ENCODE assay signal across 14 cellular contexts in genomic region chr2:62596061-62596658, GRCh38.
DNase-seq lines count a peak whose midpoint lies in the region; ATAC-seq and TF ChIP-seq lines count a peak whose summit lies in the region.
"Had no signal": no experiment of that assay in that cellular context is flagged by ENCODE, and none has a peak within 500 bp of the region (broad histone marks: within the 10 kb centered on the region; RNA-seq: fewer than 3 reads in every experiment).

No MANE protein-coding gene starts in this region.

- H3K14ac ChIP-seq in IMR-90 (replicated peaks; ENCODE audit: low read depth, low read length) = no peak overlapping the region; the same call in 1 of the 2 replicates

- TF ChIP-seq CTCF in IMR-90 (conservative IDR thresholded peaks at IDR 0.05; ENCODE audit: low read depth, low read length) = no peak

- H4K5ac ChIP-seq in IMR-90 (ENCODE audit: low read depth, low read length) = peak overlapping the region; percentile 3

- WGBS in IMR-90 (ENCODE audit: extremely low coverage in 2 of 2, insufficient read length in 1 of 2), 2 experiments = no CpG with 5 or more reads among the region's 2 CpGs

- H3K9me3 ChIP-seq in IMR-90 (ENCODE audit: control insufficient read depth, insufficient read depth, low read length) = no peaks in the 10 kb centered on the region
- H3K9me3 ChIP-seq: SJCRH30 had no signal

- no peak overlapping the region for H2AFZ ChIP-seq in IMR-90 (replicated peaks; ENCODE audit: low read length, poor library complexity)

- in situ Hi-C loops in IMR-90 (cut with MboI; ENCODE audit: low sequenced_read_pairs) = no loop called here

- peaks cover 2% of the 10 kb centered on the region for H3K27me3 Mint-ChIP-seq in activated T-cell treated with anti-CD3 and anti-CD28 coated beads, Interleukin-2, amount 50 U/mL, for 24 hours

- peak overlapping the region; percentile 47; the same call in 1 of the 2 replicates for H2AK5ac ChIP-seq in IMR-90 (ENCODE audit: low read depth, low read length)

- H3K4me3 Mint-ChIP-seq in activated T-cell treated with anti-CD3 and anti-CD28 coated beads, Interleukin-2, amount 50 U/mL, for 24 hours = no peak overlapping the region
- H3K4me3 Mint-ChIP-seq: CD8-positive, alpha-beta T cell; mesothelial cell of epicardium had no signal

- H3K4me1 Mint-ChIP-seq in activated T-cell treated with anti-CD3 and anti-CD28 coated beads, Interleukin-2, amount 50 U/mL, for 24 hours (ENCODE audit: low read depth) = no peaks in the 10 kb centered on the region

- H3K9me1 ChIP-seq in IMR-90 (ENCODE audit: insufficient read depth, low read length) = peaks cover 4% of the 10 kb centered on the region; the same call in 1 of the 2 replicates

- H2BK5ac ChIP-seq in IMR-90 (ENCODE audit: low read depth, low read length, poor library complexity, severe bottlenecking) = peak overlapping the region; percentile 51

- no peak overlapping the region for H3K56ac ChIP-seq in IMR-90 (ENCODE audit: extremely low read depth, insufficient read depth, low read length)

- peak; percentile 50 for DNase-seq in AG08396 (ENCODE audit: low spot score)
- peak; percentile 81 for DNase-seq in IMR-90
- peak; percentile 96 for DNase-seq in dedifferentiated amniotic fluid mesenchymal stem cell (ENCODE audit: extremely low spot score)
- peak; percentile 26 to 84 for DNase-seq in lung microvascular endothelial cell (ENCODE audit: low read depth in 2 of 2)
- no peak for DNase-seq in HT-29 (ENCODE audit: low spot score)
- DNase-seq in activated T-cell treated with anti-CD3 and anti-CD28 coated beads, Interleukin-2, amount 50 U/mL, for 24 hours = no peak
- no peak for DNase-seq in NCI-H446 treated with DMSO at 0.1 percent for 48 hours (lab: John Stamatoyannopoulos, UW)
- no peak for DNase-seq in T1000 (lab: John Stamatoyannopoulos, UW)
- DNase-seq: activated CD4-positive, alpha-beta T cell treated with anti-CD3 and anti-CD28 coated beads for 48 hours; CD8-positive, alpha-beta T cell; heart right ventricle; NCI-H345; SJCRH30 had no signal

- H3K4me3 ChIP-seq in IMR-90 (ENCODE audit: insufficient read depth, low read depth, low read length) = no peak overlapping the region
- H3K4me3 ChIP-seq: heart right ventricle, SJCRH30 had no signal

- H3K4me1 ChIP-seq in IMR-90 (ENCODE audit: control insufficient read depth, insufficient read depth, low read length) = peaks cover 5% of the 10 kb centered on the region
- H3K4me1 ChIP-seq: SJCRH30 had no signal

- dilution Hi-C loops in IMR-90 (cut with HindIII; ENCODE audit: low sequenced_read_pairs, unreplicated experiment) = no loop called here

- POLR2A ChIA-PET in IMR-90 (lab: Charles Lee; ENCODE audit: unreplicated experiment) = no interaction called here

- peak overlapping the region; percentile 76 for H2BK20ac ChIP-seq in IMR-90 (ENCODE audit: low read depth, low read length)

- H4K20me1 ChIP-seq in IMR-90 (ENCODE audit: insufficient read depth, low read length) = no peaks in the 10 kb centered on the region

- CTCF ChIA-PET in IMR-90 (lab: Yijun Ruan, JAX) = interaction anchor here (0.6 kb wide), 1 partner anchor 1465 kb away, joined by 3 read pairs; no protein-coding TSS in a partner anchor

- H3K4ac ChIP-seq in IMR-90 (ENCODE audit: low read depth, low read length) = peak overlapping the region; percentile 15; the same call in 1 of the 2 replicates

- ATAC-seq in IMR-90 (ENCODE audit: low read depth) = peak; percentile 78
- ATAC-seq: CD8-positive, alpha-beta T cell had no signal

- H3K9me3 Mint-ChIP-seq in activated T-cell treated with anti-CD3 and anti-CD28 coated beads, Interleukin-2, amount 50 U/mL, for 24 hours = no peaks in the 10 kb centered on the region
- H3K9me3 Mint-ChIP-seq: CD8-positive, alpha-beta T cell had no signal

- 0 out of 2 replicates have a peak overlapping the region, but pooled peaks have one; percentile 16 for H3K23ac ChIP-seq in IMR-90 (ENCODE audit: low read depth, low read length)

- BruUV-seq in IMR-90 (replicated peaks; lab: Mats Ljungman, UMichigan) = no TSS peak

- no peaks in the 10 kb centered on the region for H3K79me1 ChIP-seq in IMR-90 (ENCODE audit: low read depth in 1 of 2, low read length in 2 of 2)

- H3K27me3 ChIP-seq in IMR-90 (ENCODE audit: control insufficient read depth, insufficient read depth, low read length) = no peaks in the 10 kb centered on the region
- H3K27me3 ChIP-seq: heart right ventricle, SJCRH30 had no signal

- no peak for TF ChIP-seq RAD21 in IMR-90 (IDR thresholded peaks at IDR 0.05; ENCODE audit: low read length)

- H2BK120ac ChIP-seq in IMR-90 (ENCODE audit: low read depth, low read length) = peak overlapping the region; percentile 37

- H2BK15ac ChIP-seq in IMR-90 (ENCODE audit: low read depth, low read length) = no peak overlapping the region

- H4K8ac ChIP-seq in IMR-90 (ENCODE audit: low read depth in 2 of 2, low read length in 2 of 2) = peak overlapping the region in 1 of 2 experiments; percentile 34; a peak in 1 of 4 replicates

- intact Hi-C loops in IMR-90 (cut with micrococcal nuclease) = loop anchor here (5.0 kb wide), 1 partner anchor 139 kb away; no protein-coding TSS in a partner anchor

- peak overlapping the region; percentile 49; the same call in 1 of the 2 replicates for H3K4me2 ChIP-seq in IMR-90 (ENCODE audit: low read depth, low read length)

- H3K27ac Mint-ChIP-seq in activated T-cell treated with anti-CD3 and anti-CD28 coated beads, Interleukin-2, amount 50 U/mL, for 24 hours = no peak overlapping the region
- H3K27ac Mint-ChIP-seq: CD8-positive, alpha-beta T cell; mesothelial cell of epicardium had no signal

- H2AK9ac ChIP-seq in IMR-90 (replicated peaks; ENCODE audit: low read depth, low read length, poor library complexity) = no peak overlapping the region

- peak overlapping the region; percentile 60; the same call in 1 of the 2 replicates for H3K27ac ChIP-seq in IMR-90 (ENCODE audit: insufficient read depth, low read length)
- H3K27ac ChIP-seq: SJCRH30 had no signal

- H4K91ac ChIP-seq in IMR-90 (ENCODE audit: insufficient read depth, low read depth, low read length) = no peak overlapping the region

- no peaks in the 10 kb centered on the region for H3K36me3 ChIP-seq in IMR-90 (ENCODE audit: control insufficient read depth, insufficient read depth, low read length)
- H3K36me3 ChIP-seq: heart right ventricle, SJCRH30 had no signal

- no peak overlapping the region for H3K9ac ChIP-seq in IMR-90 (ENCODE audit: low read depth, low read length)

- no peaks in the 10 kb centered on the region for H3K36me3 Mint-ChIP-seq in activated T-cell treated with anti-CD3 and anti-CD28 coated beads, Interleukin-2, amount 50 U/mL, for 24 hours (ENCODE audit: low read depth)
- H3K36me3 Mint-ChIP-seq: CD8-positive, alpha-beta T cell; mesothelial cell of epicardium had no signal

- peak overlapping the region; percentile 83; the same call in 1 of the 2 replicates for H3K18ac ChIP-seq in IMR-90 (ENCODE audit: low read depth, low read length)

- no peak for TF ChIP-seq POLR2A in IMR-90 (IDR thresholded peaks at IDR 0.05; ENCODE audit: low read depth, low read length)

TF ChIP-seq in IMR-90, 13 proteins besides CTCF, POLR2A, EP300 and RAD21:
- TF ChIP-seq CHD1 (IDR thresholded peaks at IDR 0.05; ENCODE audit: low read depth, low read length) = no peak

Comparison
In these comparisons a context has a peak if more than half of its experiments do, and no peak if none do; other contexts are left out.
1. DNase-seq: peak in AG08396 (single experiment), IMR-90 (single experiment), dedifferentiated amniotic fluid mesenchymal stem cell (single experiment) and lung microvascular endothelial cell (2 of 2); none in HT-29 (single experiment), activated T-cell treated with anti-CD3 and anti-CD28 coated beads, Interleukin-2, amount 50 U/mL, for 24 hours (single experiment), NCI-H446 treated with DMSO at 0.1 percent for 48 hours (single experiment) and T1000 (single experiment).